21 cellular contexts compared by ENCODE assay signal in the genomic region with DNA sequence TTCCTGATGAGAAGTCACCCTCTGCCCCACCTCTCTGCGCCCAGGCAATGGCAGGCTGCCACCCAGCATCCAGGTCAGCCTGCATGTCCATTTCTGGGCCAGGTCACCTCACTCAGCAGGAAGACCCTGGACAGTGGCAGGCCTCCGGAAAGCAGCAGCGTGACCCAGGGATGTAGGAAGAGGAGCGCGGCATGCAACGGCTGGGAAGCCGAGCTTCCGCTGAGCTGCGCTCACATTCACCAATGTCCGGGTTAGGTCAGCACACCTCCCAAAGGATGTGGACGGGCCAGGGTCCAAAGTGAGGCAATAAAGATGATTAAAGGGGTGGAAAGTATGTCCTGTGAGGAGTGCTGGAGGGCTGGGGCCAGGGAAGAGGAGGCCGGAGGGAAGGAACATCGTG.
DNase-seq lines count a peak whose midpoint lies in the region; ATAC-seq, FAIRE-seq and TF ChIP-seq lines count a peak whose summit lies in the region.
"Had no signal": no experiment of that assay in that cellular context is flagged by ENCODE, and none has a peak within 500 bp of the region (broad histone marks: within the 10 kb centered on the region; RNA-seq: fewer than 3 reads in every experiment).

No MANE protein-coding gene starts in this region.

- no peak overlapping the region for H3K27ac Mint-ChIP-seq in HFFc6
- H3K27ac Mint-ChIP-seq: activated CD4-positive, alpha-beta T cell treated with anti-CD3 and anti-CD28 coated beads for 36 hours; CD4-positive, CD25-positive, alpha-beta regulatory T cell had no signal

- no peak for DNase-seq in HFFc6
- peak; percentile 58 for DNase-seq in endothelial cell of umbilical vein (ENCODE audit: low read depth, low spot score)
- DNase-seq in left kidney (ENCODE audit: low read depth, low spot score) = peak; percentile 58
- peak; percentile 77 for DNase-seq in sigmoid colon
- no peak for DNase-seq in activated CD8-positive, alpha-beta memory T cell treated with anti-CD3 and anti-CD28 coated beads for 24 hours
- DNase-seq in NCI-H2171 treated with DMSO at 0.1 percent for 48 hours (lab: John Stamatoyannopoulos, UW) = no peak
- no peak for DNase-seq in KG1 (lab: John Stamatoyannopoulos, UW)
- DNase-seq: activated CD4-positive, alpha-beta T cell treated with anti-CD3 and anti-CD28 coated beads for 36 hours; activated naive CD4-positive, alpha-beta T cell treated with Interleukin-2 at 50 U/mL for 16 hours; brain microvascular endothelial cell; CD4-positive, CD25-positive, alpha-beta regulatory T cell; DMS53; effector CD4-positive, alpha-beta T cell; foreskin melanocyte; NCI-H2029 treated with DMSO at 0.1 percent for 48 hours; NCI-H524; OCI-M1; stimulated activated CD4-positive, alpha-beta T cell treated with anti-CD3 and anti-CD28 coated beads, Interleukin-12 subunit alpha, Interleukin-12 subunit beta, amount 100 ng/mL, for 4 hours; stimulated activated naive CD4-positive, alpha-beta T cell had no signal

- H3K4me1 ChIP-seq in endothelial cell of umbilical vein (ENCODE audit: control insufficient read depth, extremely low read depth, insufficient read depth, low read length) = peaks cover 35% of the 10 kb centered on the region
- peaks cover 0 to 10% (median 0%) of the 10 kb centered on the region in 4 donors for H3K4me1 ChIP-seq in sigmoid colon

- no peak overlapping the region for H3K9ac ChIP-seq in endothelial cell of umbilical vein (replicated peaks; ENCODE audit: extremely low read depth, insufficient read depth, low read length)

- BruUV-seq in endothelial cell of umbilical vein (replicated peaks; lab: Mats Ljungman, UMichigan) = no TSS peak

- no peaks in the 10 kb centered on the region for H3K79me2 ChIP-seq in endothelial cell of umbilical vein (ENCODE audit: control insufficient read depth, insufficient read depth, low read length)

- H3K9me3 ChIP-seq in endothelial cell of umbilical vein (replicated peaks; ENCODE audit: control insufficient read depth, insufficient read depth, low read length) (no peaks in the 10 kb centered on the region), sigmoid colon (no peaks in the 10 kb centered on the region)

- H3K36me3 ChIP-seq in endothelial cell of umbilical vein (ENCODE audit: control insufficient read depth in 2 of 2, extremely low read depth in 1 of 2, insufficient read depth in 2 of 2, low read length in 2 of 2) = no peaks in the 10 kb centered on the region
- H3K36me3 ChIP-seq in sigmoid colon = peaks cover 0 to 8% (median under 1%) of the 10 kb centered on the region in 4 donors
- H3K36me3 ChIP-seq: brain microvascular endothelial cell had no signal

- H3K4me3 ChIP-seq in endothelial cell of umbilical vein (replicated peaks in 1 of 3; ENCODE audit: insufficient read depth in 1 of 3, low read depth in 1 of 3, low read length in 3 of 3) (no peak overlapping the region), sigmoid colon (no peak overlapping the region)

- WGBS in sigmoid colon, 2 donors = 92 to 95% methylated on average over 13 of the region's 13 CpGs

- H3K4me3 Mint-ChIP-seq in HFFc6 = peak overlapping the region; percentile 11; the same call in 1 of the 2 replicates
- H3K4me3 Mint-ChIP-seq: activated CD4-positive, alpha-beta T cell treated with anti-CD3 and anti-CD28 coated beads for 36 hours; CD4-positive, CD25-positive, alpha-beta regulatory T cell had no signal

- no peaks in the 10 kb centered on the region for H3K9me1 ChIP-seq in endothelial cell of umbilical vein (replicated peaks; ENCODE audit: control insufficient read depth, extremely low read depth, insufficient read depth, low read length)

- dilution Hi-C loops in endothelial cell of umbilical vein (cut with MboI; ENCODE audit: extremely low pct_ligation_motif_present, low sequenced_read_pairs) = no loop called here

- CTCF ChIA-PET in endothelial cell of umbilical vein (lab: Charles Lee) = interaction anchor here (0.6 to 4.3 kb wide), 9 partner anchors 10 to 525 kb away, joined by 3 to 43 read pairs (median 6); partner anchors contain the start of gene SMAD7

- no peak for TF ChIP-seq EP300 in sigmoid colon (IDR thresholded peaks at IDR 0.05)

- peak overlapping the region; percentile 13 for H3K4me2 ChIP-seq in endothelial cell of umbilical vein (ENCODE audit: insufficient read depth, low read length)

- intact Hi-C loops in endothelial cell of umbilical vein (cut with micrococcal nuclease) (loop anchor here (1.0 to 2.0 kb wide), 5 partner anchors 32 to 465 kb away; no protein-coding TSS in a partner anchor), sigmoid colon (cut with DNase I) (no loop called here)

- H3K4me1 Mint-ChIP-seq in HFFc6 (ENCODE audit: low read depth) = peaks cover 32% of the 10 kb centered on the region
- H3K4me1 Mint-ChIP-seq: activated CD4-positive, alpha-beta T cell treated with anti-CD3 and anti-CD28 coated beads for 36 hours; CD4-positive, CD25-positive, alpha-beta regulatory T cell had no signal

- TF ChIP-seq CTCF in HFFc6 (IDR thresholded peaks at IDR 0.05) (no peak), endothelial cell of umbilical vein (IDR thresholded peaks at IDR 0.05; ENCODE audit: extremely low read depth in 1 of 2, insufficient read depth in 1 of 2, low read depth in 1 of 2, low read length in 2 of 2) (no peak), sigmoid colon (IDR thresholded peaks at IDR 0.05) (no peak)

- no peak for TF ChIP-seq POLR2A in endothelial cell of umbilical vein (IDR thresholded peaks at IDR 0.05; ENCODE audit: low read depth, low read length)
- TF ChIP-seq POLR2A in sigmoid colon (IDR thresholded peaks at IDR 0.05) = no peak

- FAIRE-seq in endothelial cell of umbilical vein (lab: Jason Lieb, UNC) = peak; percentile 83
- FAIRE-seq: GM18507 had no signal

- peaks cover 7% of the 10 kb centered on the region for H3K27me3 Mint-ChIP-seq in HFFc6 (ENCODE audit: insufficient read depth)
- H3K27me3 Mint-ChIP-seq: activated CD4-positive, alpha-beta T cell treated with anti-CD3 and anti-CD28 coated beads for 36 hours; CD4-positive, CD25-positive, alpha-beta regulatory T cell had no signal

- peaks cover 33% of the 10 kb centered on the region for H3K36me3 Mint-ChIP-seq in HFFc6 (ENCODE audit: low read depth)
- H3K36me3 Mint-ChIP-seq: CD4-positive, CD25-positive, alpha-beta regulatory T cell had no signal

- no peaks in the 10 kb centered on the region for H3K9me3 Mint-ChIP-seq in HFFc6
- H3K9me3 Mint-ChIP-seq: CD4-positive, CD25-positive, alpha-beta regulatory T cell had no signal

- ATAC-seq in HG03139 (IDR thresholded peaks at IDR 0.05; ENCODE audit: unreplicated experiment) = no peak
- ATAC-seq: activated CD4-positive, alpha-beta T cell treated with anti-CD3 and anti-CD28 coated beads for 36 hours had no signal

- POLR2A ChIA-PET in endothelial cell of umbilical vein (lab: Charles Lee) = no interaction called here

- H2AFZ ChIP-seq in endothelial cell of umbilical vein (ENCODE audit: low read depth, low read length) = no peak overlapping the region

- H3K27me3 ChIP-seq in endothelial cell of umbilical vein (ENCODE audit: control insufficient read depth in 2 of 2, insufficient read depth in 2 of 2, low read length in 2 of 2) = no peaks in the 10 kb centered on the region
- no peaks in the 10 kb centered on the region for H3K27me3 ChIP-seq in sigmoid colon
- H3K27me3 ChIP-seq: brain microvascular endothelial cell had no signal

- H3K27ac ChIP-seq in endothelial cell of umbilical vein (ENCODE audit: insufficient read depth, low read depth, low read length) (no peak overlapping the region), sigmoid colon (peak overlapping the region in 1 of 4 donors; percentile 13)
- H3K27ac ChIP-seq: brain microvascular endothelial cell had no signal

- H4K20me1 ChIP-seq in endothelial cell of umbilical vein (replicated peaks; ENCODE audit: control insufficient read depth, extremely low read depth, insufficient read depth, low read length) = no peaks in the 10 kb centered on the region

TF ChIP-seq in endothelial cell of umbilical vein, 7 proteins besides CTCF, POLR2A, EP300 and RAD21:
- TF ChIP-seq POLR2AphosphoS5 (IDR thresholded peaks at IDR 0.05; ENCODE audit: insufficient read depth, low read depth, low read length) (peak; percentile 28), MAX (IDR thresholded peaks at IDR 0.05; ENCODE audit: insufficient read depth, insufficient read length) (no peak)
TF ChIP-seq in endothelial cell of umbilical vein: peak in this region for 1.

Comparison
In these comparisons a context has a peak if more than half of its experiments do, and no peak if none do; other contexts are left out.
1. DNase-seq: peak in endothelial cell of umbilical vein (single experiment), left kidney (single experiment) and sigmoid colon (single experiment); none in HFFc6 (single experiment), activated CD8-positive, alpha-beta memory T cell treated with anti-CD3 and anti-CD28 coated beads for 24 hours (single experiment), NCI-H2171 treated with DMSO at 0.1 percent for 48 hours (single experiment) and KG1 (single experiment).